In the genomic region with DNA sequence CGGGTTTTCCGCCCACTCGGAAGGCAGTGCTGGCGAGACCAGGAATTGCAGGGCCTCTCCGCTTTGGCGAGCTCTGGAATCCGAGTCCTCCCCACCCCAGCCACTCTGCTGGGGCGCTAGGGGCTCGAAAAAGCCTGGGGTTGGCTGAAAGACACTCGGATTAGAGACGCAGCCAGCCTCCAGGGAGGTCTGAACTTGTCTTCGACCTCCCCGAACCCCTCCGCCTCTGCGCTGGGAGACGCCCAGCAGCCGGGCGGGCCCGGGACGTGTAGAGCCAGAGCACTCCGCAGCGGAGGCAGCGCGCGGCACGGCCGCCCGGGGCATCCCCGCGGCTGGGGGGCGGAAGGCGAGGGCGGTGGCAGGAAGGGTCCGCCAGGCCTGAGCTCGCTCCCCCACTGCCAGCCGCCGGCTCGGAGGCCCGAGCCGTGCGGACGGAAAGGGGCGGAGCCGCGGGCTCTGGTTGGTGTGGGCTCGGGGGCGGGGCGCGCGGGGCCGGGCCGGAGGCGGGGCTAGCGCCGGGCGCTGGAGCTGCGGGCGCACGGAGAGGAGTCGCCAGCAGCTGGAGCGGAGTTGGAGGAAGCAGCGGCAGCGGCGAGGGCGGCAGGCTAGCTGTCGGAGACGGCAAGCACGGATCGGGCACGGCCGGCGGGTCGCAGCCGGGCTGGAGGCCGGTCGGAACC, we compare ENCODE assay signal across 8 cellular contexts. TPM values are rescaled to one million over a fixed set of nuclear protein-coding genes. Genes with fewer than 3 reads are reported as not detected.
A peak's percentile ranks its signal among the peaks of the same experiment; 100 is the strongest.
DNase-seq lines count a peak whose midpoint lies in the region; ATAC-seq lines count a peak whose summit lies in the region.

A gene (plus strand): TSS at position 549 of the 680 bp plus-strand sequence. CDS start 10,920 bp downstream, outside the sequence.

- peak within 1 kb of the TSS; percentile 94 for H3K27ac Mint-ChIP-seq in activated CD4-positive, alpha-beta T cell treated with anti-CD3 and anti-CD28 coated beads, Interleukin-2, amount 10 ng/mL, durations not matched to agents 7 days and 5 days

- H3K36me3 Mint-ChIP-seq in activated CD4-positive, alpha-beta T cell treated with anti-CD3 and anti-CD28 coated beads, Interleukin-2, amount 10 ng/mL, durations not matched to agents 7 days and 5 days (ENCODE audit: low read depth), result peaks cover 38% of the 10 kb centered on the region

- peak; percentile 74 for ATAC-seq in GM19395 (IDR thresholded peaks at IDR 0.05; ENCODE audit: unreplicated experiment)
- ATAC-seq in HG03558 (IDR thresholded peaks at IDR 0.05; ENCODE audit: extremely low read depth, unreplicated experiment), result peak; percentile 61
- ATAC-seq in left lobe of liver, result peak; percentile 89

- POLR2A ChIA-PET in activated CD4-positive, alpha-beta T cell treated with anti-CD3 and anti-CD28 coated beads, Interleukin-2, amount 10 ng/mL, durations not matched to agents 7 days and 5 days (lab: Charles Lee), result interaction anchor here (0.5 to 1.1 kb wide), 2 partner anchors 43 to 46 kb away, joined by 3 to 4 read pairs; no protein-coding TSS in a partner anchor

- CTCF ChIA-PET in activated CD4-positive, alpha-beta T cell treated with anti-CD3 and anti-CD28 coated beads, Interleukin-2, amount 10 ng/mL, durations not matched to agents 7 days and 5 days (lab: Charles Lee), result interaction anchor here (1.2 to 2.0 kb wide), 7 partner anchors 9 to 1007 kb away, joined by 3 to 7 read pairs (median 4); no protein-coding TSS in a partner anchor

- H3K4me1 Mint-ChIP-seq in activated CD4-positive, alpha-beta T cell treated with anti-CD3 and anti-CD28 coated beads, Interleukin-2, amount 10 ng/mL, durations not matched to agents 7 days and 5 days, result peaks cover 39% of the 10 kb centered on the region

- H3K9me3 Mint-ChIP-seq in activated CD4-positive, alpha-beta T cell treated with anti-CD3 and anti-CD28 coated beads, Interleukin-2, amount 10 ng/mL, durations not matched to agents 7 days and 5 days, result peaks cover 18% of the 10 kb centered on the region

- peak within 1 kb of the TSS; percentile 81 for H3K4me3 Mint-ChIP-seq in activated CD4-positive, alpha-beta T cell treated with anti-CD3 and anti-CD28 coated beads, Interleukin-2, amount 10 ng/mL, durations not matched to agents 7 days and 5 days

- DNase-seq in CD1c-positive myeloid dendritic cell (ENCODE audit: extremely low spot score), result peak; percentile 97
- peak; percentile 99 for DNase-seq in NCI-H69 (lab: John Stamatoyannopoulos, UW)
- DNase-seq in activated CD4-positive, alpha-beta T cell treated with anti-CD3 and anti-CD28 coated beads, Interleukin-2, amount 10 ng/mL, durations not matched to agents 7 days and 5 days, result peak; percentile 90
- peak; percentile 82 for DNase-seq in cortex of kidney (lab: John Stamatoyannopoulos, UW)
- peak; percentile 98 for DNase-seq in left lobe of liver (ENCODE audit: low spot score)
- peak; percentile 93 to 96 for DNase-seq in stimulated activated CD4-positive, alpha-beta T cell treated with anti-CD3 and anti-CD28 coated beads, Interleukin-2, amount 100 ng/mL, for 24 hours

- H3K27me3 Mint-ChIP-seq in activated CD4-positive, alpha-beta T cell treated with anti-CD3 and anti-CD28 coated beads, Interleukin-2, amount 10 ng/mL, durations not matched to agents 7 days and 5 days, result no peaks in the 10 kb centered on the region

RNA-seq across cellular contexts. Expression of the gene that starts here (rescaled TPM):
- total RNA-seq in activated CD4-positive, alpha-beta T cell treated with anti-CD3 and anti-CD28 coated beads, Interleukin-2, amount 10 ng/mL, durations not matched to agents 7 days and 5 days, result 10 to 100 TPM; 75.6 to 97.0 TPM
- 149 TPM for total RNA-seq in left lobe of liver

Comparison
In these comparisons a context has a peak if more than half of its experiments do, and no peak if none do; other contexts are left out.
1. Peak in every context shown above with its lines: DNase-seq and ATAC-seq.